28 cellular contexts compared by ENCODE assay signal in genomic region chr5:14917719-14918118, GRCh38. TPM values are rescaled to one million over a fixed set of nuclear protein-coding genes. Genes with fewer than 3 reads are reported as not detected.
A peak's percentile ranks its signal among the peaks of the same experiment; 100 is the strongest.
DNase-seq lines count a peak whose midpoint lies in the region; ATAC-seq, FAIRE-seq and TF ChIP-seq lines count a peak whose summit lies in the region.
"Had no signal": no experiment of that assay in that cellular context is flagged by ENCODE, and none has a peak within 500 bp of the region (broad histone marks: within the 10 kb centered on the region; RNA-seq: fewer than 3 reads in every experiment).

No MANE protein-coding gene starts in this region.

- TF ChIP-seq CTCF in AG09319 (IDR thresholded peaks at IDR 0.05; ENCODE audit: low read depth, low read length) (no peak), HFF-Myc (IDR thresholded peaks at IDR 0.05; ENCODE audit: low read depth, low read length, missing control alignments) (no peak), breast epithelium (IDR thresholded peaks at IDR 0.05) (no peak), GM10266 (IDR thresholded peaks at IDR 0.05; ENCODE audit: control insufficient read depth, insufficient read depth, low read depth, missing control alignments) (no peak), suprapubic skin (IDR thresholded peaks at IDR 0.05) (no peak), pancreas (IDR thresholded peaks at IDR 0.05) (no peak)

- no peak for TF ChIP-seq EP300 in suprapubic skin (IDR thresholded peaks at IDR 0.05)

- peak overlapping the region; percentile 78 to 91 for H3K27ac ChIP-seq in breast epithelium
- no peak overlapping the region for H3K27ac ChIP-seq in suprapubic skin
- H3K27ac ChIP-seq in pancreas, result no peak overlapping the region
- H3K27ac ChIP-seq: A549; BLaER1 treated with 17β-estradiol and CSF1 and Interleukin-3, amounts not matched to agents 10 nM and 100 nM; neutrophil; SK-N-MC; upper lobe of left lung had no signal

- intact Hi-C loops in breast epithelium (cut with DNase I; ENCODE audit: low total_unique reads), result no loop called here
- intact Hi-C loops in pancreas (cut with DNase I), result no loop called here

- FAIRE-seq in pancreas (lab: Jason Lieb, UNC), result no peak
- FAIRE-seq: A549, K562 had no signal

- H3K4me3 ChIP-seq in HFF-Myc (replicated peaks; ENCODE audit: low read depth, low read length) (no peak overlapping the region), breast epithelium (no peak overlapping the region), suprapubic skin (no peak overlapping the region), pancreas (no peak overlapping the region)
- H3K4me3 ChIP-seq: A549; BLaER1 treated with 17β-estradiol and CSF1 and Interleukin-3, amounts not matched to agents 10 nM and 100 nM; K562; SK-N-MC; skin epidermis; upper lobe of left lung had no signal

- TF ChIP-seq POLR2A in breast epithelium (IDR thresholded peaks at IDR 0.05) (no peak), suprapubic skin (IDR thresholded peaks at IDR 0.05) (no peak)

- H3K9me3 ChIP-seq in breast epithelium (no peaks in the 10 kb centered on the region), suprapubic skin (no peaks in the 10 kb centered on the region), pancreas (no peaks in the 10 kb centered on the region)
- H3K9me3 ChIP-seq: A549, Caco-2, neutrophil, upper lobe of left lung had no signal

- H3K27me3 ChIP-seq in breast epithelium, result no peaks in the 10 kb centered on the region
- no peaks in the 10 kb centered on the region for H3K27me3 ChIP-seq in suprapubic skin
- H3K27me3 ChIP-seq in pancreas, result no peaks in the 10 kb centered on the region
- H3K27me3 ChIP-seq: BLaER1 treated with 17β-estradiol and CSF1 and Interleukin-3, amounts not matched to agents 10 nM and 100 nM; neutrophil; upper lobe of left lung had no signal

- H3K36me3 ChIP-seq in breast epithelium (no peaks in the 10 kb centered on the region), suprapubic skin (no peaks in the 10 kb centered on the region), pancreas (no peaks in the 10 kb centered on the region)
- H3K36me3 ChIP-seq: BLaER1 treated with 17β-estradiol and CSF1 and Interleukin-3, amounts not matched to agents 10 nM and 100 nM; neutrophil; upper lobe of left lung had no signal

- DNase-seq in AG09319 (ENCODE audit: extremely low read depth, low read depth) (peak; percentile 15), HFF-Myc (ENCODE audit: extremely low read depth, low read depth) (peak; percentile 46), breast epithelium (ENCODE audit: low spot score in 2 of 2) (peak in 1 of 2 donors; percentile 89), fibroblast of the conjunctiva (ENCODE audit: low read depth) (peak; percentile 40), GM10266 (ENCODE audit: extremely low spot score) (no peak), NCI-H1417 treated with DMSO at 0.1 percent for 48 hours (lab: John Stamatoyannopoulos, UW) (no peak), suprapubic skin (ENCODE audit: low spot score in 2 of 2) (no peak), pancreas (no peak)
- DNase-seq: activated CD4-positive, alpha-beta T cell treated with anti-CD3 and anti-CD28 coated beads for 48 hours; activated naive CD4-positive, alpha-beta T cell treated with anti-CD3 and anti-CD28 coated beads, Interleukin-2, amount 10 ng/mL, durations not matched to agents 7 days and 5 days; activated T-cell treated with anti-CD3 and anti-CD28 coated beads, Interleukin-2, amount 50 U/mL, for 72 hours; amygdala; Caco-2; cortex of kidney; DND-41; left colon; mesenchymal stem cell; NCI-H2171; NCI-H526 treated with DMSO at 0.1 percent for 48 hours; RPMI8226; stimulated activated CD4-positive, alpha-beta T cell treated with anti-CD3 and anti-CD28 coated beads, Interleukin-1b, Interleukin-23, amount 100 ng/mL, for 48 hours; upper lobe of left lung had no signal

- H3K4me1 ChIP-seq in breast epithelium (peaks cover 0 to 16% of the 10 kb centered on the region in 2 donors), suprapubic skin (peaks cover 8% of the 10 kb centered on the region), pancreas (peaks cover 0 to 4% (median 0%) of the 10 kb centered on the region in 3 donors)
- H3K4me1 ChIP-seq: Caco-2 had no signal

- 42% methylated on average over 2 of the region's 2 CpGs for WGBS in suprapubic skin
- 73 to 77% methylated on average over 2 of the region's 2 CpGs for WGBS in pancreas, 2 donors

- no peak for ATAC-seq in pancreas
- ATAC-seq: A549; activated T-cell treated with anti-CD3 and anti-CD28 coated beads, Interleukin-2, amount 50 U/mL, for 72 hours; K562; left colon had no signal

RNA-seq across cellular contexts. Expression of gene ANKH, which starts 46.1 kb away (rescaled TPM):
- total RNA-seq in breast epithelium, result 10 to 100 TPM; 31.5 to 83.1 (median 52.1) TPM
- 10 to 100 TPM; 59.8 to 86.1 (median 70.4) TPM for total RNA-seq in suprapubic skin
- total RNA-seq in pancreas, result 10 to 100 TPM; 26.9 to 48.6 (median 40.3) TPM
- 10 to 100 TPM; 11.8 to 36.0 TPM for polyA plus RNA-seq in pancreas

Comparison
In these comparisons a context has a peak if more than half of its experiments do, and no peak if none do; other contexts are left out.
1. DNase-seq: peak in AG09319 (single experiment), HFF-Myc (single experiment) and fibroblast of the conjunctiva (single experiment); none in GM10266 (single experiment), NCI-H1417 treated with DMSO at 0.1 percent for 48 hours (single experiment), suprapubic skin (0 of 2) and pancreas (0 of 6).
2. H3K27ac ChIP-seq: peak in breast epithelium (2 of 2); none in suprapubic skin (single experiment) and pancreas (0 of 4).